ENCODE assay signal across 9 cellular contexts in genomic region chr19:46678110-46678732, GRCh38. TPM values are rescaled to one million over a fixed set of nuclear protein-coding genes. Genes with fewer than 3 reads are reported as not detected.
A peak's percentile ranks its signal among the peaks of the same experiment; 100 is the strongest.
DNase-seq lines count a peak whose midpoint lies in the region; ATAC-seq, FAIRE-seq and TF ChIP-seq lines count a peak whose summit lies in the region.
"Had no signal": no experiment of that assay in that cellular context is flagged by ENCODE, and none has a peak within 500 bp of the region (broad histone marks: within the 10 kb centered on the region; RNA-seq: fewer than 3 reads in every experiment).

No MANE protein-coding gene starts in this region.

- H4K20me1 ChIP-seq in H9 (ENCODE audit: control insufficient read depth, insufficient read depth, insufficient read length) = no peaks in the 10 kb centered on the region
- H4K20me1 ChIP-seq in endothelial cell of umbilical vein (replicated peaks; ENCODE audit: control insufficient read depth, extremely low read depth, insufficient read depth, low read length) = no peaks in the 10 kb centered on the region

- dilution Hi-C loops in endothelial cell of umbilical vein (cut with MboI; ENCODE audit: extremely low pct_ligation_motif_present, low sequenced_read_pairs) = no loop called here

- H3K9me1 ChIP-seq in endothelial cell of umbilical vein (replicated peaks; ENCODE audit: control insufficient read depth, extremely low read depth, insufficient read depth, low read length) = no peaks in the 10 kb centered on the region

- no peak overlapping the region for H2BK15ac ChIP-seq in H9 (ENCODE audit: low read depth, low read length)

- no peaks in the 10 kb centered on the region for H3K79me2 ChIP-seq in H9 (ENCODE audit: insufficient read depth, low read length)
- H3K79me2 ChIP-seq in endothelial cell of umbilical vein (ENCODE audit: control insufficient read depth, insufficient read depth, low read length) = no peaks in the 10 kb centered on the region

- H3K27me3 Mint-ChIP-seq in H9 (ENCODE audit: low read depth) = no peaks in the 10 kb centered on the region; the same call in 1 of the 2 replicates

- in situ Hi-C loops in gastrocnemius medialis (cut with MboI; ENCODE audit: low sequenced_read_pairs in 4 of 4) = no loop called here

- H2BK120ac ChIP-seq in H9 (ENCODE audit: low read depth, low read length, poor library complexity, severe bottlenecking) = no peak overlapping the region

- H3K27me3 ChIP-seq in H9 (ENCODE audit: insufficient read depth, low read length) = no peaks in the 10 kb centered on the region
- H3K27me3 ChIP-seq in endothelial cell of umbilical vein (ENCODE audit: control insufficient read depth in 2 of 2, insufficient read depth in 2 of 2, low read length in 2 of 2) = no peaks in the 10 kb centered on the region
- H3K27me3 ChIP-seq in adrenal gland = no peaks in the 10 kb centered on the region
- no peaks in the 10 kb centered on the region for H3K27me3 ChIP-seq in gastrocnemius medialis

- no peak overlapping the region for H4K91ac ChIP-seq in H9 (ENCODE audit: insufficient read length, low read depth, low read length)

- H2BK5ac ChIP-seq in H9 (ENCODE audit: insufficient read length, low read length) = no peak overlapping the region

- H3K79me1 ChIP-seq in H9 (ENCODE audit: insufficient read depth, low read depth, low read length, poor library complexity, severe bottlenecking) = no peaks in the 10 kb centered on the region

- no peak overlapping the region for H3K4me2 ChIP-seq in H9 (ENCODE audit: insufficient read depth, insufficient read length, low read length)
- H3K4me2 ChIP-seq in endothelial cell of umbilical vein (ENCODE audit: insufficient read depth, low read length) = no peak overlapping the region

- no peak overlapping the region for H2BK12ac ChIP-seq in H9 (ENCODE audit: insufficient read length, low read depth, low read length)

- FAIRE-seq in endothelial cell of umbilical vein (lab: Jason Lieb, UNC) = no peak
- FAIRE-seq: colon had no signal

- DNase-seq in H9 = peak; percentile 91
- peak; percentile 84 for DNase-seq in activated CD4-positive, alpha-beta T cell treated with anti-CD3 and anti-CD28 coated beads for 48 hours
- DNase-seq in endothelial cell of umbilical vein (ENCODE audit: low read depth, low spot score) = peak; percentile 13
- peak; percentile 50 for DNase-seq in stimulated activated CD8-positive, alpha-beta memory T cell treated with anti-CD3 and anti-CD28 coated beads, Interleukin-4, amount 100 ng/mL, for 24 hours (ENCODE audit: low read depth)
- DNase-seq in SIG-M5 treated with dmso at 0.1 percent for 504 hours (lab: John Stamatoyannopoulos, UW; ENCODE audit: unreplicated experiment) = no peak
- DNase-seq in lower leg skin (ENCODE audit: low spot score in 2 of 2) = no peak
- DNase-seq in adrenal gland = no peak
- DNase-seq in gastrocnemius medialis = no peak

- peaks cover 3 to 10% of the 10 kb centered on the region in 2 experiments; a peak in 3 of 4 replicates for H3K4me1 Mint-ChIP-seq in H9

- H3K4me3 ChIP-seq in endothelial cell of umbilical vein (replicated peaks in 1 of 3; ENCODE audit: insufficient read depth in 1 of 3, low read depth in 1 of 3, low read length in 3 of 3) (no peak overlapping the region), lower leg skin (ENCODE audit: low read depth, poor library complexity, severe bottlenecking) (no peak overlapping the region), adrenal gland (no peak overlapping the region), gastrocnemius medialis (no peak overlapping the region)

- no peak overlapping the region for H2AK5ac ChIP-seq in H9 (ENCODE audit: insufficient read length, low read length)

- BruUV-seq in endothelial cell of umbilical vein (replicated peaks; lab: Mats Ljungman, UMichigan) = no TSS peak

- H3K9ac ChIP-seq in H9 (ENCODE audit: extremely low read depth, insufficient read length, low read length) = no peak overlapping the region
- no peak overlapping the region for H3K9ac ChIP-seq in endothelial cell of umbilical vein (replicated peaks; ENCODE audit: extremely low read depth, insufficient read depth, low read length)

- H3K36me3 ChIP-seq in endothelial cell of umbilical vein (ENCODE audit: control insufficient read depth in 2 of 2, extremely low read depth in 1 of 2, insufficient read depth in 2 of 2, low read length in 2 of 2) (peaks cover 24 to 50% of the 10 kb centered on the region in 2 experiments), adrenal gland (replicated peaks in 1 of 2) (peaks cover 0 to 85% of the 10 kb centered on the region in 2 donors), gastrocnemius medialis (peaks cover 0 to 37% of the 10 kb centered on the region in 2 donors)

- H3K9me3 Mint-ChIP-seq in H9 = no peaks in the 10 kb centered on the region

- intact Hi-C loops in endothelial cell of umbilical vein (cut with micrococcal nuclease) (no loop called here), lower leg skin (cut with DNase I; ENCODE audit: low total_unique reads) (no loop called here), adrenal gland (cut with DNase I) (no loop called here), gastrocnemius medialis (cut with DNase I; ENCODE audit: low total_unique reads) (no loop called here)

- H3K27ac ChIP-seq in H9 (ENCODE audit: insufficient read length, low read depth, low read length) (no peak overlapping the region), endothelial cell of umbilical vein (ENCODE audit: insufficient read depth, low read depth, low read length) (no peak overlapping the region), adrenal gland (no peak overlapping the region), gastrocnemius medialis (no peak overlapping the region)

- H3K14ac ChIP-seq in H9 (ENCODE audit: insufficient read depth, low read length) = no peak overlapping the region

- no peak for TF ChIP-seq CTCF in H9 (conservative IDR thresholded peaks at IDR 0.05)
- TF ChIP-seq CTCF in endothelial cell of umbilical vein (IDR thresholded peaks at IDR 0.05; ENCODE audit: extremely low read depth in 1 of 2, insufficient read depth in 1 of 2, low read depth in 1 of 2, low read length in 2 of 2) = no peak
- no peak for TF ChIP-seq CTCF in lower leg skin (IDR thresholded peaks at IDR 0.05)
- TF ChIP-seq CTCF in adrenal gland (IDR thresholded peaks at IDR 0.05) = no peak
- TF ChIP-seq CTCF in gastrocnemius medialis (IDR thresholded peaks at IDR 0.05 in 4 of 5, conservative IDR thresholded peaks at IDR 0.05 in 1 of 5) = no peak

- no peak overlapping the region for H3K23ac ChIP-seq in H9 (ENCODE audit: insufficient read length, low read depth, low read length)

- H2BK20ac ChIP-seq in H9 (ENCODE audit: low read depth, low read length, poor library complexity, severe bottlenecking) = no peak overlapping the region

- no peak overlapping the region for H3K4ac ChIP-seq in H9 (ENCODE audit: low read depth, low read length)

- H3T11ph ChIP-seq in H9 (ENCODE audit: low read length) = no peak overlapping the region

- no peak overlapping the region for H2AFZ ChIP-seq in H9 (ENCODE audit: low read length)
- no peak overlapping the region for H2AFZ ChIP-seq in endothelial cell of umbilical vein (ENCODE audit: low read depth, low read length)

- CTCF ChIA-PET in endothelial cell of umbilical vein (lab: Charles Lee) = interaction anchor here (0.9 kb wide), 1 partner anchor 16 kb away, joined by 3 read pairs; no protein-coding TSS in a partner anchor

- peaks cover 38 to 80% (median 63%) of the 10 kb centered on the region in 3 experiments; a peak in 6 of 7 replicates for H3K36me3 Mint-ChIP-seq in H9 (ENCODE audit: insufficient read depth in 1 of 3, low read depth in 3 of 3)

- no CpG with 5 or more reads among the region's 26 CpGs for WGBS in H9 (ENCODE audit: extremely low coverage, insufficient read length, low lambda C conversion rate)
- 71 to 86% methylated on average over 10 to 24 of the region's 26 CpGs for WGBS in lower leg skin, 2 donors
- 71 to 86% (median 85%) methylated on average over 7 to 26 of the region's 26 CpGs for WGBS in adrenal gland, 4 donors

- H3K18ac ChIP-seq in H9 (ENCODE audit: insufficient read length, low read depth, low read length) = no peak overlapping the region

- H4K8ac ChIP-seq in H9 (replicated peaks; ENCODE audit: insufficient read length, low read depth, low read length) = no peak overlapping the region

- H3K4me3 Mint-ChIP-seq in H9 = no peak overlapping the region

- H3K9me3 ChIP-seq in H9 (ENCODE audit: control insufficient read depth, low read depth, low read length) (no peaks in the 10 kb centered on the region), endothelial cell of umbilical vein (replicated peaks; ENCODE audit: control insufficient read depth, insufficient read depth, low read length) (no peaks in the 10 kb centered on the region), adrenal gland (replicated peaks in 1 of 3) (no peaks in the 10 kb centered on the region), gastrocnemius medialis (no peaks in the 10 kb centered on the region)

- H3K4me1 ChIP-seq in H9 (ENCODE audit: insufficient read depth, low read length) = no peaks in the 10 kb centered on the region; the same call in 1 of the 2 replicates
- no peaks in the 10 kb centered on the region for H3K4me1 ChIP-seq in endothelial cell of umbilical vein (ENCODE audit: control insufficient read depth, extremely low read depth, insufficient read depth, low read length)
- no peaks in the 10 kb centered on the region for H3K4me1 ChIP-seq in adrenal gland (replicated peaks in 1 of 2)
- H3K4me1 ChIP-seq in gastrocnemius medialis = no peaks in the 10 kb centered on the region

- H3K27ac Mint-ChIP-seq in H9 = peak overlapping the region in 2 of 3 experiments; percentile 51 to 57; a peak in 3 of 7 replicates

- POLR2A ChIA-PET in endothelial cell of umbilical vein (lab: Charles Lee) = no interaction called here

- no peak overlapping the region for H3K56ac ChIP-seq in H9 (ENCODE audit: insufficient read length, low read depth, low read length)

- ATAC-seq in gastrocnemius medialis = no peak

- no peak overlapping the region for H4K5ac ChIP-seq in H9 (ENCODE audit: insufficient read length, low read depth, low read length)

- H3K23me2 ChIP-seq in H9 (ENCODE audit: insufficient read length, low read depth, low read length, poor library complexity, severe bottlenecking) = no peaks in the 10 kb centered on the region

- TF ChIP-seq POLR2A in endothelial cell of umbilical vein (IDR thresholded peaks at IDR 0.05; ENCODE audit: low read depth, low read length) (no peak), lower leg skin (IDR thresholded peaks at IDR 0.05) (no peak), adrenal gland (IDR thresholded peaks at IDR 0.05) (no peak), gastrocnemius medialis (IDR thresholded peaks at IDR 0.05) (no peak)

RNA-seq across cellular contexts. Expression of gene DACT3, which starts 17.2 kb away (rescaled TPM):
- total RNA-seq in H9 (2021) = 0.87 and 1.1 TPM in 2 replicates
- total RNA-seq in endothelial cell of umbilical vein = 0.22 and 0.65 TPM in 2 replicates
- 0.76 and 0.83 TPM in 2 replicates for polyA plus RNA-seq in endothelial cell of umbilical vein
- polyA plus RNA-seq in endothelial cell of umbilical vein (2011; cell fraction: cytosol; rRNA removed) = 0.39 TPM in 2 replicates
- 0.39 and 0.55 TPM in 2 replicates for polyA plus RNA-seq in endothelial cell of umbilical vein (2011; cell fraction: nucleus; rRNA removed)
- polyA plus RNA-seq in endothelial cell of umbilical vein (2012) = 0.37 and 0.90 TPM in 2 replicates
- polyA minus RNA-seq in endothelial cell of umbilical vein = 0.41 and 0.49 TPM in 2 replicates
- not detected for polyA minus RNA-seq in endothelial cell of umbilical vein (2011; cell fraction: cytosol; rRNA and poly(A)+ RNA removed)
- polyA minus RNA-seq in endothelial cell of umbilical vein (2011; cell fraction: nucleus; rRNA and poly(A)+ RNA removed) = 0.19 and 0.29 TPM in 2 replicates
- 1 to 10 TPM; 1.3 to 4.1 (median 2.6) TPM for total RNA-seq in lower leg skin
- 1 to 10 TPM; 1.7 to 9.8 (median 4.4) TPM for total RNA-seq in adrenal gland
- 1 to 10 TPM; 2.3 to 3.8 (median 2.6) TPM for polyA plus RNA-seq in adrenal gland
- 1 to 10 TPM in 1 of 4 donors, under 1 TPM in 3; 0.26 to 1.0 (median 0.39) TPM for total RNA-seq in gastrocnemius medialis

RNA-seq across cellular contexts. Expression of gene PRKD2, which starts 38.7 kb away (rescaled TPM):
- 60.7 and 60.8 TPM in 2 replicates for total RNA-seq in H9 (2021)
- 94.9 and 101 TPM in 2 replicates for total RNA-seq in endothelial cell of umbilical vein
- polyA plus RNA-seq in endothelial cell of umbilical vein = 40.4 and 42.4 TPM in 2 replicates
- 34.8 and 36.2 TPM in 2 replicates for polyA plus RNA-seq in endothelial cell of umbilical vein (2011; cell fraction: cytosol; rRNA removed)
- polyA plus RNA-seq in endothelial cell of umbilical vein (2011; cell fraction: nucleus; rRNA removed) = 69.1 and 74.5 TPM in 2 replicates
- polyA plus RNA-seq in endothelial cell of umbilical vein (2012) = 45.1 and 54.6 TPM in 2 replicates
- polyA minus RNA-seq in endothelial cell of umbilical vein = 43.7 and 55.6 TPM in 2 replicates
- 10.0 TPM for polyA minus RNA-seq in endothelial cell of umbilical vein (2011; cell fraction: cytosol; rRNA and poly(A)+ RNA removed)
- 22.5 and 33.7 TPM in 2 replicates for polyA minus RNA-seq in endothelial cell of umbilical vein (2011; cell fraction: nucleus; rRNA and poly(A)+ RNA removed)
- total RNA-seq in lower leg skin = 100 to 1,000 TPM in 1 of 4 donors, 10 to 100 TPM in 3; 52.6 to 120 (median 66.7) TPM
- total RNA-seq in adrenal gland = 10 to 100 TPM; 11.5 to 37.0 (median 26.8) TPM
- 10 to 100 TPM in 2 of 3 donors, 1 to 10 TPM in 1; 6.8 to 77.1 (median 53.7) TPM for polyA plus RNA-seq in adrenal gland
- 1 to 10 TPM; 4.2 to 7.2 (median 6.1) TPM for total RNA-seq in gastrocnemius medialis

RNA-seq across cellular contexts. Expression of gene GNG8, which starts 42.2 kb away (rescaled TPM):
- total RNA-seq in H9 (2021) = not detected in 2 replicates
- total RNA-seq in endothelial cell of umbilical vein = not detected in 2 replicates
- polyA plus RNA-seq in endothelial cell of umbilical vein = not detected in 2 replicates
- not detected in 2 replicates for polyA plus RNA-seq in endothelial cell of umbilical vein (2011; cell fraction: cytosol; rRNA removed)
- not detected in 2 replicates for polyA plus RNA-seq in endothelial cell of umbilical vein (2011; cell fraction: nucleus; rRNA removed)
- polyA plus RNA-seq in endothelial cell of umbilical vein (2012) = not detected in 2 replicates
- polyA minus RNA-seq in endothelial cell of umbilical vein = not detected in 2 replicates
- polyA minus RNA-seq in endothelial cell of umbilical vein (2011; cell fraction: cytosol; rRNA and poly(A)+ RNA removed) = not detected
- polyA minus RNA-seq in endothelial cell of umbilical vein (2011; cell fraction: nucleus; rRNA and poly(A)+ RNA removed) = not detected in 2 replicates
- total RNA-seq in lower leg skin = not detected
- 1 to 10 TPM in 1 of 8 donors, not detected in 7; 3.9 TPM for total RNA-seq in adrenal gland
- polyA plus RNA-seq in adrenal gland = not detected
- not detected for total RNA-seq in gastrocnemius medialis

RNA-seq across cellular contexts. Expression of gene PTGIR, which starts 53.3 kb away (rescaled TPM):
- total RNA-seq in H9 (2021) (not detected in 2 replicates), endothelial cell of umbilical vein (0.55 and 1.1 TPM in 2 replicates), lower leg skin (1 to 10 TPM in 2 of 4 donors, under 1 TPM in 2; 0.51 to 3.6 (median 2.1) TPM), adrenal gland (10 to 100 TPM in 4 of 8 donors, 1 to 10 TPM in 4; 3.8 to 24.8 (median 9.8) TPM), gastrocnemius medialis (1 to 10 TPM in 3 of 4 donors, under 1 TPM in 1; 0.87 to 1.7 (median 1.3) TPM)
- polyA plus RNA-seq in endothelial cell of umbilical vein (2.7 and 3.8 TPM in 2 replicates), adrenal gland (10 to 100 TPM in 2 of 3 donors, 1 to 10 TPM in 1; 2.5 to 21.1 (median 11.6) TPM)
- 1.2 and 1.7 TPM in 2 replicates for polyA plus RNA-seq in endothelial cell of umbilical vein (2011; cell fraction: cytosol; rRNA removed)
- 2.7 and 3.8 TPM in 2 replicates for polyA plus RNA-seq in endothelial cell of umbilical vein (2011; cell fraction: nucleus; rRNA removed)
- 0.58 and 1.2 TPM in 2 replicates for polyA plus RNA-seq in endothelial cell of umbilical vein (2012)
- polyA minus RNA-seq in endothelial cell of umbilical vein = 0.74 and 0.85 TPM in 2 replicates
- not detected for polyA minus RNA-seq in endothelial cell of umbilical vein (2011; cell fraction: cytosol; rRNA and poly(A)+ RNA removed)
- 0.67 and 1.1 TPM in 2 replicates for polyA minus RNA-seq in endothelial cell of umbilical vein (2011; cell fraction: nucleus; rRNA and poly(A)+ RNA removed)

Comparison
In these comparisons a context has a peak if more than half of its experiments do, and no peak if none do; other contexts are left out.
1. DNase-seq: peak in H9 (single experiment), activated CD4-positive, alpha-beta T cell treated with anti-CD3 and anti-CD28 coated beads for 48 hours (single experiment), endothelial cell of umbilical vein (single experiment) and stimulated activated CD8-positive, alpha-beta memory T cell treated with anti-CD3 and anti-CD28 coated beads, Interleukin-4, amount 100 ng/mL, for 24 hours (single experiment); none in SIG-M5 treated with dmso at 0.1 percent for 504 hours (single experiment), lower leg skin (0 of 2), adrenal gland (0 of 7) and gastrocnemius medialis (0 of 2).